18 cellular contexts compared by ENCODE assay signal in genomic region chr2:196314780-196315179, GRCh38.
DNase-seq lines count a peak whose midpoint lies in the region; ATAC-seq and TF ChIP-seq lines count a peak whose summit lies in the region.
"Had no signal": no experiment of that assay in that cellular context is flagged by ENCODE, and none has a peak within 500 bp of the region (broad histone marks: within the 10 kb centered on the region; RNA-seq: fewer than 3 reads in every experiment).

No MANE protein-coding gene starts in this region.

- H3K4me3 ChIP-seq in brain microvascular endothelial cell (ENCODE audit: low read depth, low read length) (no peak overlapping the region), foreskin fibroblast (ENCODE audit: low read depth in 1 of 2, low read length in 2 of 2) (no peak overlapping the region)
- H3K4me3 ChIP-seq: esophagus muscularis mucosa, pancreas, upper lobe of right lung had no signal

- peak overlapping the region; percentile 63 for H3K27ac ChIP-seq in brain microvascular endothelial cell
- H3K27ac ChIP-seq: esophagus muscularis mucosa, pancreas, upper lobe of right lung had no signal

- ATAC-seq in HG03045 (IDR thresholded peaks at IDR 0.05; ENCODE audit: unreplicated experiment): no peak
- ATAC-seq: pancreas, upper lobe of right lung had no signal

- no peaks in the 10 kb centered on the region for H3K36me3 ChIP-seq in brain microvascular endothelial cell (replicated peaks)
- H3K36me3 ChIP-seq: pancreas, upper lobe of right lung had no signal

- TF ChIP-seq CTCF in brain microvascular endothelial cell (IDR thresholded peaks at IDR 0.05; ENCODE audit: low read depth, low read length, missing control alignments): no peak
- no peak for TF ChIP-seq CTCF in foreskin fibroblast (IDR thresholded peaks at IDR 0.05; ENCODE audit: low read depth, low read length)

- in situ Hi-C loops in Caki2 (cut with HindIII; ENCODE audit: low pct_unique_long_range_greater_than_20kb, low sequenced_read_pairs): no loop called here
- in situ Hi-C loops in brain microvascular endothelial cell (cut with HindIII; ENCODE audit: low pct_ligation_motif_present, low sequenced_read_pairs): no loop called here

- H3K27me3 ChIP-seq in brain microvascular endothelial cell (replicated peaks): no peaks in the 10 kb centered on the region
- H3K27me3 ChIP-seq: esophagus muscularis mucosa, upper lobe of right lung had no signal

- peak; percentile 78 for DNase-seq in Caki2 (ENCODE audit: low read depth)
- DNase-seq in HT-29 (ENCODE audit: low spot score): peak; percentile 21
- DNase-seq in brain microvascular endothelial cell: peak; percentile 63
- DNase-seq in kidney tubule cell (ENCODE audit: low spot score): peak; percentile 95
- no peak for DNase-seq in foreskin fibroblast
- DNase-seq in activated naive CD4-positive, alpha-beta T cell treated with Interleukin-2 at 50 U/mL for 16 hours: no peak
- no peak for DNase-seq in NCI-H526 treated with DMSO at 0.1 percent for 48 hours (lab: John Stamatoyannopoulos, UW)
- DNase-seq: activated CD4-positive, alpha-beta T cell treated with anti-CD3 and anti-CD28 coated beads, Interleukin-2, amount 10 ng/mL, durations not matched to agents 24 days and 14 days; activated T-cell treated with anti-CD3 and anti-CD28 coated beads, Interleukin-2, amount 50 U/mL, for 48 hours; amygdala; GDM1; NCI-H1092 treated with DMSO at 0.1 percent for 48 hours; NCI-H82; pancreas; stimulated activated naive CD8-positive, alpha-beta T cell treated with anti-CD3 and anti-CD28 coated beads, Interleukin-15, Interleukin-2, amounts not matched to agents 100 U/mL and 50 U/mL, for 24 hours; upper lobe of right lung had no signal

Comparison
In these comparisons a context has a peak if more than half of its experiments do, and no peak if none do; other contexts are left out.
1. DNase-seq: peak in Caki2 (single experiment), HT-29 (single experiment), brain microvascular endothelial cell (single experiment) and kidney tubule cell (single experiment); none in foreskin fibroblast (0 of 2), activated naive CD4-positive, alpha-beta T cell treated with Interleukin-2 at 50 U/mL for 16 hours (single experiment) and NCI-H526 treated with DMSO at 0.1 percent for 48 hours (single experiment).